Comparison of ENCODE assay signal across 39 cellular contexts in the genomic region with DNA sequence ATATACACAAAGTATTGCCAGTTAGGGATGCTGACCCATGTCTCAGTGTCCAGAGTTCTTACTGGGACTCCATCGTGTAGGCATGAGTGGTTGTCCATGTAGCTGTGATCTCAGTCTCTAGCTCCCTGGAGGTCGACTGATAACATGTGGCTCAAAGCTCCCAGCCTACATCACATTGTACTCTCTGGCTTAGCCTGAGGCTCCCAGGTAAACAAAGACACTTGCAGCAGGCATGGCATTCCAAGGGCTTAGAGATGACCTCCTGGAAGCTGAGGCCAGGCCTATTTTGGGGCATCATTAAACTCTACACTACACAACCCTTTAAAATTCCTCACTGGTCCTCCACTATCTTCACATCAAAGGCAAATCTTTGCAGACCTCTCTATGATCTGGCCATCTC.
"Had no signal": no experiment of that assay in that cellular context is flagged by ENCODE, and none has a peak within 500 bp of the region (broad histone marks: within the 10 kb centered on the region; RNA-seq: fewer than 3 reads in every experiment).

No MANE protein-coding gene starts in this region.

- H3K4me3 Mint-ChIP-seq: activated naive CD4-positive, alpha-beta T cell treated with anti-CD3 and anti-CD28 coated beads for 36 hours; activated naive CD4-positive, alpha-beta T cell treated with anti-CD3 and anti-CD28 coated beads, Interleukin-2, amount 10 ng/mL, durations not matched to agents 7 days and 5 days; activated naive CD4-positive, alpha-beta T cell treated with anti-CD3 and anti-CD28 coated beads, Interleukin-2, amount 50 U/mL, for 24 hours; activated naive CD8-positive, alpha-beta T cell; activated naive CD8-positive, alpha-beta T cell treated with anti-CD3 and anti-CD28 coated beads for 36 hours; activated naive CD8-positive, alpha-beta T cell treated with anti-CD3 and anti-CD28 coated beads, Interleukin-2, amount 10 ng/mL, durations not matched to agents 7 days and 5 days; activated naive CD8-positive, alpha-beta T cell treated with anti-CD3 and anti-CD28 coated beads, Interleukin-2, amount 50 U/mL, for 24 hours; activated T-cell treated with anti-CD3 and anti-CD28 coated beads, Interleukin-2, amount 50 U/mL, for 24 hours; activated T-cell treated with anti-CD3 and anti-CD28 coated beads, Interleukin-2, amount 50 U/mL, for 4 hours; activated T-cell treated with anti-CD3 and anti-CD28 coated beads, Interleukin-2, amount 50 U/mL, for 72 hours; activated T-helper 1 cell treated with anti-CD3 and anti-CD28 coated beads, Interleukin-12 subunit alpha, Interleukin-12 subunit beta, Interleukin-2, Interleukin-4 antibody, amounts not matched to agents 30 ng/mL and 10 ng/mL and 1 ng/mL, durations not matched to agents 14 hours and 24 hours and 36 hours; activated T-helper 17 cell treated with anti-CD3 and anti-CD28 coated beads, Interleukin-2, amount 50 U/mL, for 72 hours; brain; central memory CD8-positive, alpha-beta T cell had no signal

- H3K9me3 ChIP-seq: adrenal gland, ascending aorta, body of pancreas, breast epithelium had no signal

- H3K27me3 ChIP-seq: adrenal gland, ascending aorta, body of pancreas, brain microvascular endothelial cell, breast epithelium, cardiac muscle cell had no signal

- H3K9me3 Mint-ChIP-seq: activated naive CD4-positive, alpha-beta T cell treated with anti-CD3 and anti-CD28 coated beads for 36 hours; activated naive CD4-positive, alpha-beta T cell treated with anti-CD3 and anti-CD28 coated beads, Interleukin-2, amount 10 ng/mL, durations not matched to agents 7 days and 5 days; activated naive CD4-positive, alpha-beta T cell treated with anti-CD3 and anti-CD28 coated beads, Interleukin-2, amount 50 U/mL, for 24 hours; activated naive CD8-positive, alpha-beta T cell treated with anti-CD3 and anti-CD28 coated beads, Interleukin-2, amount 50 U/mL, for 24 hours; activated T-cell treated with anti-CD3 and anti-CD28 coated beads, Interleukin-2, amount 50 U/mL, for 24 hours; activated T-cell treated with anti-CD3 and anti-CD28 coated beads, Interleukin-2, amount 50 U/mL, for 4 hours; activated T-cell treated with anti-CD3 and anti-CD28 coated beads, Interleukin-2, amount 50 U/mL, for 72 hours; activated T-helper 17 cell treated with anti-CD3 and anti-CD28 coated beads, Interleukin-2, amount 50 U/mL, for 72 hours; activated T-helper 2 cell treated with anti-CD3 and anti-CD28 coated beads, Interferon-gamma antibody, Interleukin-2, Interleukin-4, amounts not matched to agents 10 μg/mL and 5 μg/mL and 100 μg/mL, durations not matched to agents 14 hours and 24 hours and 36 hours had no signal

- H3K27ac ChIP-seq: adrenal gland, ascending aorta, body of pancreas, brain microvascular endothelial cell, breast epithelium, cardiac muscle cell had no signal

- H3K27ac Mint-ChIP-seq: activated naive CD4-positive, alpha-beta T cell treated with anti-CD3 and anti-CD28 coated beads for 36 hours; activated naive CD4-positive, alpha-beta T cell treated with anti-CD3 and anti-CD28 coated beads, Interleukin-2, amount 10 ng/mL, durations not matched to agents 7 days and 5 days; activated naive CD4-positive, alpha-beta T cell treated with anti-CD3 and anti-CD28 coated beads, Interleukin-2, amount 50 U/mL, for 24 hours; activated naive CD4-positive, alpha-beta T cell treated with anti-CD3 and anti-CD28 coated beads, Interleukin-2, amount 50 U/mL, for 72 hours; activated naive CD8-positive, alpha-beta T cell; activated naive CD8-positive, alpha-beta T cell treated with anti-CD3 and anti-CD28 coated beads for 36 hours; activated naive CD8-positive, alpha-beta T cell treated with anti-CD3 and anti-CD28 coated beads, Interleukin-2, amount 10 ng/mL, durations not matched to agents 7 days and 5 days; activated naive CD8-positive, alpha-beta T cell treated with anti-CD3 and anti-CD28 coated beads, Interleukin-2, amount 50 U/mL, for 24 hours; activated T-cell treated with anti-CD3 and anti-CD28 coated beads, Interleukin-2, amount 50 U/mL, for 24 hours; activated T-cell treated with anti-CD3 and anti-CD28 coated beads, Interleukin-2, amount 50 U/mL, for 72 hours; activated T-helper 1 cell treated with anti-CD3 and anti-CD28 coated beads, Interleukin-12 subunit alpha, Interleukin-12 subunit beta, Interleukin-2, Interleukin-4 antibody, amounts not matched to agents 30 ng/mL and 10 ng/mL and 1 ng/mL, durations not matched to agents 14 hours and 24 hours and 36 hours; activated T-helper 17 cell treated with anti-CD3 and anti-CD28 coated beads, Interleukin-2, amount 50 U/mL, for 72 hours; activated T-helper 2 cell treated with anti-CD3 and anti-CD28 coated beads, Interferon-gamma antibody, Interleukin-2, Interleukin-4, amounts not matched to agents 10 μg/mL and 5 μg/mL and 100 μg/mL, durations not matched to agents 14 hours and 24 hours and 36 hours; brain had no signal

- DNase-seq: activated effector memory CD4-positive, alpha-beta T cell treated with anti-CD3 and anti-CD28 coated beads, Interleukin-2, amount 50 U/mL, for 16 hours; activated effector memory CD4-positive, alpha-beta T cell treated with Interleukin-2 at 50 U/mL for 16 hours; activated gamma-delta T cell; activated gamma-delta T cell treated with Interleukin-2 at 50 U/mL for 16 hours; activated naive CD4-positive, alpha-beta T cell; activated naive CD4-positive, alpha-beta T cell treated with anti-CD3 and anti-CD28 coated beads for 36 hours; activated naive CD4-positive, alpha-beta T cell treated with anti-CD3 and anti-CD28 coated beads, Interleukin-2, amount 10 ng/mL, durations not matched to agents 7 days and 5 days; activated naive CD4-positive, alpha-beta T cell treated with anti-CD3 and anti-CD28 coated beads, Interleukin-2, amount 50 U/mL, for 16 hours; activated naive CD4-positive, alpha-beta T cell treated with Interleukin-2 at 50 U/mL for 16 hours; activated naive CD8-positive, alpha-beta T cell treated with anti-CD3 and anti-CD28 coated beads for 36 hours; activated naive CD8-positive, alpha-beta T cell treated with anti-CD3 and anti-CD28 coated beads, Interleukin-2, amount 10 ng/mL, durations not matched to agents 7 days and 5 days; activated naive CD8-positive, alpha-beta T cell treated with anti-CD3 and anti-CD28 coated beads, Interleukin-2, amount 50 U/mL, for 24 hours; activated T-cell treated with anti-CD3 and anti-CD28 coated beads for 4 hours; activated T-cell treated with anti-CD3 and anti-CD28 coated beads, Interleukin-2, amount 50 U/mL, for 1 hour; activated T-cell treated with anti-CD3 and anti-CD28 coated beads, Interleukin-2, amount 50 U/mL, for 24 hours; activated T-cell treated with anti-CD3 and anti-CD28 coated beads, Interleukin-2, amount 50 U/mL, for 4 hours; activated T-cell treated with anti-CD3 and anti-CD28 coated beads, Interleukin-2, amount 50 U/mL, for 48 hours; activated T-cell treated with anti-CD3 and anti-CD28 coated beads, Interleukin-2, amount 50 U/mL, for 72 hours; adrenal gland; amniotic stem cell; amygdala; anterior cingulate cortex; aorta; body of pancreas; brain microvascular endothelial cell; caudate nucleus; central memory CD4-positive, alpha-beta T cell; cerebellar nuclear complex had no signal

- H3K4me1 ChIP-seq: adrenal gland, ascending aorta, body of pancreas, breast epithelium had no signal

- H3K4me3 ChIP-seq: adrenal gland, ascending aorta, body of pancreas, breast epithelium, cardiac muscle cell had no signal

- H3K36me3 Mint-ChIP-seq: activated naive CD4-positive, alpha-beta T cell treated with anti-CD3 and anti-CD28 coated beads, Interleukin-2, amount 10 ng/mL, durations not matched to agents 7 days and 5 days; activated naive CD4-positive, alpha-beta T cell treated with anti-CD3 and anti-CD28 coated beads, Interleukin-2, amount 50 U/mL, for 24 hours; activated naive CD4-positive, alpha-beta T cell treated with anti-CD3 and anti-CD28 coated beads, Interleukin-2, amount 50 U/mL, for 72 hours; activated naive CD8-positive, alpha-beta T cell; activated naive CD8-positive, alpha-beta T cell treated with anti-CD3 and anti-CD28 coated beads for 36 hours; activated naive CD8-positive, alpha-beta T cell treated with anti-CD3 and anti-CD28 coated beads, Interleukin-2, amount 10 ng/mL, durations not matched to agents 7 days and 5 days; brain had no signal

- H3K27me3 Mint-ChIP-seq: activated naive CD4-positive, alpha-beta T cell treated with anti-CD3 and anti-CD28 coated beads, Interleukin-2, amount 10 ng/mL, durations not matched to agents 7 days and 5 days; activated naive CD4-positive, alpha-beta T cell treated with anti-CD3 and anti-CD28 coated beads, Interleukin-2, amount 50 U/mL, for 24 hours; activated naive CD8-positive, alpha-beta T cell; activated naive CD8-positive, alpha-beta T cell treated with anti-CD3 and anti-CD28 coated beads for 36 hours; activated naive CD8-positive, alpha-beta T cell treated with anti-CD3 and anti-CD28 coated beads, Interleukin-2, amount 10 ng/mL, durations not matched to agents 7 days and 5 days; activated naive CD8-positive, alpha-beta T cell treated with anti-CD3 and anti-CD28 coated beads, Interleukin-2, amount 50 U/mL, for 24 hours; activated T-cell treated with anti-CD3 and anti-CD28 coated beads, Interleukin-2, amount 50 U/mL, for 24 hours; activated T-helper 17 cell treated with anti-CD3 and anti-CD28 coated beads, Interleukin-2, amount 50 U/mL, for 72 hours; brain; central memory CD8-positive, alpha-beta T cell had no signal

- H3K4me1 Mint-ChIP-seq: activated naive CD4-positive, alpha-beta T cell treated with anti-CD3 and anti-CD28 coated beads, Interleukin-2, amount 10 ng/mL, durations not matched to agents 7 days and 5 days; activated naive CD4-positive, alpha-beta T cell treated with anti-CD3 and anti-CD28 coated beads, Interleukin-2, amount 50 U/mL, for 24 hours; activated naive CD8-positive, alpha-beta T cell treated with anti-CD3 and anti-CD28 coated beads for 36 hours; activated naive CD8-positive, alpha-beta T cell treated with anti-CD3 and anti-CD28 coated beads, Interleukin-2, amount 10 ng/mL, durations not matched to agents 7 days and 5 days; activated naive CD8-positive, alpha-beta T cell treated with anti-CD3 and anti-CD28 coated beads, Interleukin-2, amount 50 U/mL, for 24 hours; activated T-helper 17 cell treated with anti-CD3 and anti-CD28 coated beads, Interleukin-2, amount 50 U/mL, for 72 hours; central memory CD8-positive, alpha-beta T cell had no signal

- H3K36me3 ChIP-seq: adrenal gland, ascending aorta, brain microvascular endothelial cell, breast epithelium, cardiac muscle cell had no signal
